ENCODE assay signal across 2 cellular contexts in genomic region chr22:19636696-19637355, GRCh38.
TF ChIP-seq lines count a peak whose summit lies in the region.

No MANE protein-coding gene starts in this region.

TF ChIP-seq in K562, 482 proteins besides CTCF, POLR2A, EP300 and RAD21 (continued from another document and continues in another):
- TF ChIP-seq ZFP36 (IDR thresholded peaks at IDR 0.05; ENCODE audit: low read depth, low read length, partially characterized antibody) (no peak), KAT2B (IDR thresholded peaks at IDR 0.05; ENCODE audit: low read depth, low read length) (no peak), ZNF253 (CRISPR knock-in tag; conservative IDR thresholded peaks at IDR 0.05) (no peak), NFE2L1 (tag; IDR thresholded peaks at IDR 0.05; ENCODE audit: borderline replicate concordance, low read depth) (no peak), KDM5B (IDR thresholded peaks at IDR 0.05; ENCODE audit: insufficient replicate concordance, low read depth, low read length) (peak; percentile 38), DIDO1 (tag; IDR thresholded peaks at IDR 0.05; ENCODE audit: low read depth) (no peak), HLTF (IDR thresholded peaks at IDR 0.05) (no peak), SIN3A (IDR thresholded peaks at IDR 0.05; ENCODE audit: borderline replicate concordance in 2 of 2, control insufficient read depth in 1 of 2, low read depth in 2 of 2, low read length in 2 of 2) (no peak), KLF16 (IDR thresholded peaks at IDR 0.05) (no peak), ZNF583 (CRISPR knock-in tag; IDR thresholded peaks at IDR 0.05) (no peak), BRF1 (IDR thresholded peaks at IDR 0.05; ENCODE audit: borderline replicate concordance, extremely low read depth, insufficient read length) (no peak), ZNF217 (CRISPR knock-in tag; IDR thresholded peaks at IDR 0.05) (no peak), ZNF174 (CRISPR knock-in tag; IDR thresholded peaks at IDR 0.05) (no peak), STAT5A (IDR thresholded peaks at IDR 0.05; ENCODE audit: borderline replicate concordance, low read length) (no peak), SP2 (IDR thresholded peaks at IDR 0.05; ENCODE audit: extremely low read depth, low read depth, low read length, poor library complexity, severe bottlenecking) (peak; percentile 3), RBM22 (IDR thresholded peaks at IDR 0.05; ENCODE audit: low read depth, low read length, poor library complexity, severe bottlenecking) (no peak), THRB (CRISPR knock-in tag; conservative IDR thresholded peaks at IDR 0.05) (no peak), WHSC1 (IDR thresholded peaks at IDR 0.05; ENCODE audit: low read length) (no peak), MYC (IDR thresholded peaks at IDR 0.05; ENCODE audit: low read depth, low read length) (no peak), MYC (CRISPR knock-in tag; IDR thresholded peaks at IDR 0.05; ENCODE audit: borderline replicate concordance, low read depth) (0 out of 2 replicates have a peak, but pooled peaks have one; percentile 39), NR2C2 (CRISPR knock-in tag; IDR thresholded peaks at IDR 0.05) (no peak), NR2C2 (tag; IDR thresholded peaks at IDR 0.05) (peak; percentile 67; the same call in 1 of the 2 replicates), CAMTA2 (CRISPR knock-in tag; conservative IDR thresholded peaks at IDR 0.05) (no peak), CBFB (CRISPR knock-in tag; IDR thresholded peaks at IDR 0.05) (no peak), MAFF (IDR thresholded peaks at IDR 0.05; ENCODE audit: low read length) (no peak), ZNF785 (CRISPR knock-in tag; IDR thresholded peaks at IDR 0.05) (no peak), FOXA3 (CRISPR knock-in tag; conservative IDR thresholded peaks at IDR 0.05 in 1 of 2, IDR thresholded peaks at IDR 0.05 in 1 of 2) (no peak), ILK (tag; IDR thresholded peaks at IDR 0.05; ENCODE audit: borderline replicate concordance, low read depth) (no peak), AFF4 (CRISPR knock-in tag; IDR thresholded peaks at IDR 0.05) (no peak), RAD51 (IDR thresholded peaks at IDR 0.05; ENCODE audit: borderline replicate concordance, low read depth) (no peak), CLOCK (CRISPR knock-in tag; IDR thresholded peaks at IDR 0.05; ENCODE audit: borderline replicate concordance) (no peak), CBFA2T3 (IDR thresholded peaks at IDR 0.05) (no peak), NUFIP1 (IDR thresholded peaks at IDR 0.05; ENCODE audit: partially characterized antibody) (no peak)

TF ChIP-seq in H1, 55 proteins besides CTCF, POLR2A, EP300 and RAD21 (continued from another document):
- TF ChIP-seq CBX8 (IDR thresholded peaks at IDR 0.05; ENCODE audit: borderline replicate concordance, low read depth, low read length) (no peak), RFX5 (IDR thresholded peaks at IDR 0.05; ENCODE audit: borderline replicate concordance, low read depth, low read length) (no peak), RNF2 (IDR thresholded peaks at IDR 0.05; ENCODE audit: borderline replicate concordance, low read depth, low read length, missing control alignments, poor library complexity, severe bottlenecking) (no peak)
